Comparison of ENCODE assay signal across 9 cellular contexts in genomic region chr21:24428539-24429186, GRCh38.
DNase-seq lines count a peak whose midpoint lies in the region; ATAC-seq lines count a peak whose summit lies in the region.
"Had no signal": no experiment of that assay in that cellular context is flagged by ENCODE, and none has a peak within 500 bp of the region (broad histone marks: within the 10 kb centered on the region; RNA-seq: fewer than 3 reads in every experiment).

No MANE protein-coding gene starts in this region.

- peak overlapping the region; percentile 82 for H3K4me3 Mint-ChIP-seq in activated T-cell treated with anti-CD3 and anti-CD28 coated beads, Interleukin-2, amount 50 U/mL, for 24 hours
- H3K4me3 Mint-ChIP-seq in T-helper 1 cell treated with Interleukin-12 subunit alpha and Interleukin-12 subunit beta and Interleukin-4 antibody, amounts not matched to agents 30 μg/mL and 1 μg/mL, for 36 hours = peak overlapping the region; percentile 89

- H3K27ac Mint-ChIP-seq in activated T-cell treated with anti-CD3 and anti-CD28 coated beads, Interleukin-2, amount 50 U/mL, for 24 hours = peak overlapping the region; percentile 91
- H3K27ac Mint-ChIP-seq in T-helper 1 cell treated with Interleukin-12 subunit alpha and Interleukin-12 subunit beta and Interleukin-4 antibody, amounts not matched to agents 30 μg/mL and 1 μg/mL, for 36 hours = peak overlapping the region; percentile 88

- H3K36me3 Mint-ChIP-seq in activated T-cell treated with anti-CD3 and anti-CD28 coated beads, Interleukin-2, amount 50 U/mL, for 24 hours (ENCODE audit: low read depth) = peaks cover 2% of the 10 kb centered on the region
- peaks cover 1% of the 10 kb centered on the region for H3K36me3 Mint-ChIP-seq in T-helper 1 cell treated with Interleukin-12 subunit alpha and Interleukin-12 subunit beta and Interleukin-4 antibody, amounts not matched to agents 30 μg/mL and 1 μg/mL, for 36 hours (ENCODE audit: low read depth)

- no peak for DNase-seq in activated T-cell treated with anti-CD3 and anti-CD28 coated beads, Interleukin-2, amount 50 U/mL, for 24 hours
- DNase-seq in activated T-cell treated with anti-CD3 and anti-CD28 coated beads, Interleukin-2, amount 50 U/mL, for 1 hour = no peak
- DNase-seq in stimulated activated naive CD8-positive, alpha-beta T cell treated with anti-CD3 and anti-CD28 coated beads, Interleukin-15, Interleukin-2, amounts not matched to agents 100 U/mL and 50 U/mL, for 24 hours = peak; percentile 9
- DNase-seq in cortex of kidney (lab: John Stamatoyannopoulos, UW) (no peak), NCI-H345 (lab: John Stamatoyannopoulos, UW) (no peak), cerebellar nuclear complex (lab: John Stamatoyannopoulos, UW) (no peak)
- DNase-seq: pancreas had no signal

- no peaks in the 10 kb centered on the region for H3K27me3 Mint-ChIP-seq in activated T-cell treated with anti-CD3 and anti-CD28 coated beads, Interleukin-2, amount 50 U/mL, for 24 hours
- peaks cover 3% of the 10 kb centered on the region for H3K27me3 Mint-ChIP-seq in T-helper 1 cell treated with Interleukin-12 subunit alpha and Interleukin-12 subunit beta and Interleukin-4 antibody, amounts not matched to agents 30 μg/mL and 1 μg/mL, for 36 hours (ENCODE audit: low read depth)

- H3K9me3 Mint-ChIP-seq in activated T-cell treated with anti-CD3 and anti-CD28 coated beads, Interleukin-2, amount 50 U/mL, for 24 hours = no peaks in the 10 kb centered on the region
- H3K9me3 Mint-ChIP-seq in T-helper 1 cell treated with Interleukin-12 subunit alpha and Interleukin-12 subunit beta and Interleukin-4 antibody, amounts not matched to agents 30 μg/mL and 1 μg/mL, for 36 hours = peaks cover 3% of the 10 kb centered on the region

- H3K4me1 Mint-ChIP-seq in activated T-cell treated with anti-CD3 and anti-CD28 coated beads, Interleukin-2, amount 50 U/mL, for 24 hours (ENCODE audit: low read depth) = peaks cover 18% of the 10 kb centered on the region
- H3K4me1 Mint-ChIP-seq in T-helper 1 cell treated with Interleukin-12 subunit alpha and Interleukin-12 subunit beta and Interleukin-4 antibody, amounts not matched to agents 30 μg/mL and 1 μg/mL, for 36 hours (ENCODE audit: low read depth) = peaks cover 16% of the 10 kb centered on the region

- ATAC-seq in HG02943 (IDR thresholded peaks at IDR 0.05; ENCODE audit: low read depth, unreplicated experiment) = peak; percentile 90
- peak; percentile 66 for ATAC-seq in stimulated activated naive CD8-positive, alpha-beta T cell treated with anti-CD3 and anti-CD28 coated beads, Interleukin-15, Interleukin-2, amounts not matched to agents 100 U/mL and 50 U/mL, for 24 hours
- ATAC-seq: pancreas had no signal
